Comparison of ENCODE assay signal across 18 cellular contexts in genomic region chr3:123416647-123417046, GRCh38. TPM values are rescaled to one million over a fixed set of nuclear protein-coding genes. Genes with fewer than 3 reads are reported as not detected.
"Had no signal": no experiment of that assay in that cellular context is flagged by ENCODE, and none has a peak within 500 bp of the region (broad histone marks: within the 10 kb centered on the region; RNA-seq: fewer than 3 reads in every experiment).

No MANE protein-coding gene starts in this region.

- H3K27ac ChIP-seq: brain microvascular endothelial cell, neutrophil, thyroid gland had no signal

- DNase-seq: activated B cell treated with CpG ODN at 0.5 μM for 24 hours; activated CD4-positive, alpha-beta T cell treated with anti-CD3 and anti-CD28 coated beads, Interleukin-2, amount 10 ng/mL, durations not matched to agents 24 days and 14 days; activated CD8-positive, alpha-beta memory T cell treated with anti-CD3 and anti-CD28 coated beads for 24 hours; activated naive CD4-positive, alpha-beta T cell treated with anti-CD3 and anti-CD28 coated beads, Interleukin-2, amount 10 ng/mL, durations not matched to agents 7 days and 5 days; brain microvascular endothelial cell; foreskin melanocyte; hippocampal formation; midbrain; naive thymus-derived CD4-positive, alpha-beta T cell; SHP77 treated with DMSO at 0.1 percent for 48 hours; stimulated activated CD4-positive, alpha-beta T cell treated with anti-CD3 and anti-CD28 coated beads, Interleukin-4, amount 100 ng/mL, for 1 hour; stimulated activated CD8-positive, alpha-beta memory T cell treated with anti-CD3 and anti-CD28 coated beads, Interleukin-4, amount 100 ng/mL, for 48 hours; stimulated activated naive CD8-positive, alpha-beta T cell treated with anti-CD3 and anti-CD28 coated beads, Interleukin-15, Interleukin-2, amounts not matched to agents 100 U/mL and 50 U/mL, for 24 hours; T-helper 17 cell; thyroid gland had no signal

- H3K36me3 ChIP-seq: brain microvascular endothelial cell, neutrophil, thyroid gland had no signal

- H3K4me3 ChIP-seq: lung, thyroid gland had no signal

- H3K27me3 ChIP-seq: thyroid gland had no signal

- ATAC-seq: naive thymus-derived CD4-positive, alpha-beta T cell; sciatic nerve; stimulated activated naive CD8-positive, alpha-beta T cell treated with anti-CD3 and anti-CD28 coated beads, Interleukin-15, Interleukin-2, amounts not matched to agents 100 U/mL and 50 U/mL, for 24 hours; T-helper 17 cell had no signal

- H3K9me3 ChIP-seq: neutrophil, thyroid gland had no signal

RNA-seq across cellular contexts. Expression of gene ADCY5, which starts 32.2 kb away (rescaled TPM):
- total RNA-seq: activated B cell treated with CpG ODN at 0.5 μM for 24 hours; activated CD4-positive, alpha-beta T cell treated with anti-CD3 and anti-CD28 coated beads, Interleukin-2, amount 10 ng/mL, durations not matched to agents 24 days and 14 days; naive thymus-derived CD4-positive, alpha-beta T cell; T-helper 17 cell had no signal
